ENCODE assay signal across 12 cellular contexts in genomic region chr1:183198463-183198862, GRCh38. TPM values are rescaled to one million over a fixed set of nuclear protein-coding genes. Genes with fewer than 3 reads are reported as not detected.
DNase-seq lines count a peak whose midpoint lies in the region; ATAC-seq and TF ChIP-seq lines count a peak whose summit lies in the region.
"Had no signal": no experiment of that assay in that cellular context is flagged by ENCODE, and none has a peak within 500 bp of the region (broad histone marks: within the 10 kb centered on the region; RNA-seq: fewer than 3 reads in every experiment).

No MANE protein-coding gene starts in this region.

- TF ChIP-seq CTCF in chondrocyte (IDR thresholded peaks at IDR 0.05) (no peak), left lung (IDR thresholded peaks at IDR 0.05) (no peak), testis (IDR thresholded peaks at IDR 0.05) (no peak), dorsolateral prefrontal cortex (IDR thresholded peaks at IDR 0.05 in 54 of 56, conservative IDR thresholded peaks at IDR 0.05 in 2 of 56; ENCODE audit: low read depth in 1 of 56, partially characterized antibody in 56 of 56) (no peak)

- H3K9me3 ChIP-seq in left lung: no peaks in the 10 kb centered on the region
- no peaks in the 10 kb centered on the region for H3K9me3 ChIP-seq in testis

- no peaks in the 10 kb centered on the region for H3K4me1 ChIP-seq in left lung
- H3K4me1 ChIP-seq in testis: no peaks in the 10 kb centered on the region

- H3K27me3 ChIP-seq in left lung (no peaks in the 10 kb centered on the region), testis (no peaks in the 10 kb centered on the region), dorsolateral prefrontal cortex (peaks cover 0 to 22% (median 0%) of the 10 kb centered on the region in 45 donors)

- TF ChIP-seq POLR2A in testis (IDR thresholded peaks at IDR 0.05): no peak

- no peaks in the 10 kb centered on the region for H3K9me3 Mint-ChIP-seq in chondrocyte (ENCODE audit: low read depth)
- H3K9me3 Mint-ChIP-seq: central memory CD8-positive, alpha-beta T cell; natural killer cell treated with Interleukin-12 subunit alpha and Interleukin-12 subunit beta and Interleukin-15 and Interleukin-18, amount 100 ng/mL, for 72 hours had no signal

- intact Hi-C loops in left lung (cut with DNase I): no loop called here
- intact Hi-C loops in testis (cut with DNase I; ENCODE audit: low total_unique reads): no loop called here
- intact Hi-C loops in dorsolateral prefrontal cortex (cut with DNase I): no loop called here

- no peak overlapping the region for H3K4me3 Mint-ChIP-seq in chondrocyte (ENCODE audit: unreplicated experiment)
- H3K4me3 Mint-ChIP-seq: central memory CD8-positive, alpha-beta T cell; natural killer cell treated with Interleukin-12 subunit alpha and Interleukin-12 subunit beta and Interleukin-15 and Interleukin-18, amount 100 ng/mL, for 72 hours had no signal

- H3K27ac Mint-ChIP-seq in chondrocyte (ENCODE audit: unreplicated experiment): peak overlapping the region; percentile 23
- H3K27ac Mint-ChIP-seq: natural killer cell treated with Interleukin-12 subunit alpha and Interleukin-12 subunit beta and Interleukin-15 and Interleukin-18, amount 100 ng/mL, for 72 hours had no signal

- ATAC-seq in left lung (peak; percentile 56), HG03521 (IDR thresholded peaks at IDR 0.05; ENCODE audit: unreplicated experiment) (no peak)
- ATAC-seq: natural killer cell treated with Interleukin-12 subunit alpha and Interleukin-12 subunit beta and Interleukin-15 and Interleukin-18, amount 100 ng/mL, for 72 hours had no signal

- H3K27ac ChIP-seq in left lung: no peak overlapping the region
- H3K27ac ChIP-seq in testis: no peak overlapping the region
- no peak overlapping the region for H3K27ac ChIP-seq in dorsolateral prefrontal cortex

- DNase-seq in M059J (ENCODE audit: low read depth): peak; percentile 61
- DNase-seq in chondrocyte (ENCODE audit: low spot score): no peak
- no peak for DNase-seq in left lung
- peak; percentile 34 for DNase-seq in testis
- DNase-seq in NCI-H82 treated with DMSO at 0.1 percent for 48 hours (lab: John Stamatoyannopoulos, UW; ENCODE audit: unreplicated experiment): no peak
- no peak for DNase-seq in dorsolateral prefrontal cortex
- DNase-seq: DMS79, NCI-H2081 treated with DMSO at 0.1 percent for 48 hours, substantia nigra had no signal

- H3K27me3 Mint-ChIP-seq in chondrocyte (ENCODE audit: low read depth): no peaks in the 10 kb centered on the region

- 65 to 79% methylated on average over 9 of the region's 9 CpGs for WGBS in testis, 2 donors

- H3K36me3 Mint-ChIP-seq in chondrocyte (ENCODE audit: low read depth): no peaks in the 10 kb centered on the region
- H3K36me3 Mint-ChIP-seq: natural killer cell treated with Interleukin-12 subunit alpha and Interleukin-12 subunit beta and Interleukin-15 and Interleukin-18, amount 100 ng/mL, for 72 hours had no signal

- peaks cover 19% of the 10 kb centered on the region for H3K4me1 Mint-ChIP-seq in chondrocyte (ENCODE audit: low read depth)

- H3K4me3 ChIP-seq in left lung (no peak overlapping the region), testis (no peak overlapping the region), dorsolateral prefrontal cortex (no peak overlapping the region)

- H3K36me3 ChIP-seq in left lung (no peaks in the 10 kb centered on the region), testis (ENCODE audit: low read depth, missing control alignments) (no peaks in the 10 kb centered on the region)

RNA-seq across cellular contexts. Expression of gene LAMC2, which starts 12.4 kb away (rescaled TPM):
- 3.3 and 3.4 TPM in 2 replicates for total RNA-seq in M059J (2014; rRNA removed; shearing (Covaris generic))
- 13.8 to 20.1 TPM (median 14.5 TPM) in 3 replicates for total RNA-seq in chondrocyte
- 100 to 1,000 TPM in 1 of 2 donors, 10 to 100 TPM in 1; 46.8 to 104 TPM for total RNA-seq in left lung
- 1 to 10 TPM; 1.9 to 3.4 TPM for total RNA-seq in testis
- 8.5 TPM for polyA plus RNA-seq in testis (ENCODE audit: insufficient read depth, low read depth, low replicate concordance)
- 1 to 10 TPM in 1 of 120 experiments, under 1 TPM in 84, not detected in 35; 0.07 to 1.0 (median 0.22) TPM for total RNA-seq in dorsolateral prefrontal cortex
- total RNA-seq: natural killer cell treated with Interleukin-12 subunit alpha and Interleukin-12 subunit beta and Interleukin-15 and Interleukin-18, amount 100 ng/mL, for 72 hours had no signal

Comparison
In these comparisons a context has a peak if more than half of its experiments do, and no peak if none do; other contexts are left out.
1. DNase-seq: peak in M059J (single experiment) and testis (single experiment); none in chondrocyte (single experiment), left lung (0 of 2), NCI-H82 treated with DMSO at 0.1 percent for 48 hours (single experiment) and dorsolateral prefrontal cortex (0 of 10).